Comparison of ENCODE assay signal across 13 cellular contexts in the genomic region with DNA sequence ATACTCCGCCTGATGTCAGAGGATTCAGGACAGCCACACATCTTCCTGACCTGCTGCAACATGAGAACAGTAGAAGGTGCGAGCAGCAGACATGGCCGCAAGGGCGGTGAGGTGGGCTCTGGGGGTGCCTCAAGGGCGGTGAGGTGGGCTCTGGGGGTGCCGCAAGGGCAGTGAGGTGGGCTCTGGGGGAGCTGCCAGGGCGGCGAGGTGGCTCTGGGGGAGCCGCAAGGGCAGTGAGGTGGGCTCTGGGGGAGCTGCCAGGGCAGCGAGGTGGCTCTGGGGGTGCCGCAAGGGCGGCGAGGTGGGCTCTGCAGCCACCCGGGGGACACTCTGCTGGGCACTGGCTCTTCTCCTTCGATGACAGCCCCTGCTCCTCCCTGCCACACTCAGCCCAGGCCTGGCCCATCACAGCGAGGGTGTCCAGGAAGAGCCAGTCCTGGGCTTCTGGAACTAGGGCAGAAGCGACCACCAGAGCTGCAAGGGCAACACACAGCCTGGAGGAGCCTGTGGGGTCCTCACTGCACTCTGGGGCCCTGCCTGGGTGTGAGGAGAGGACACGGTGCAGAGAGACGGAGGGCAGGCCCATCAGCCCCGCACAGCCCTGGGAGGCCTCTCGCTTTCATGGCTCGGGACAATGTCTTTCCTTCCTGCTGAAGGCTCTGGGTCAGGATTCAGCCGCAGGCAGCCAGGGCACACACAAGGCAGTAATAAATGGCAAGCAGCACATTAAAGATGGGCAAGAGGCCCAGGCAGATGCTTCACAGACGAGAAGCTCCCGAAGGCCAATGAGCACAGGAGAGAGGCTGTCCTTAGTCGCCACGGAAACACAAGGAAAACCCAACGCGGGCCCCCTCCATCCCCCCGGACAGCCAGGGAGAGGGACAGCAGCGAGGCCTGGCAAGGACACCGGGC. TPM values are rescaled to one million over a fixed set of nuclear protein-coding genes. Genes with fewer than 3 reads are reported as not detected.
A peak's percentile ranks its signal among the peaks of the same experiment; 100 is the strongest.
DNase-seq lines count a peak whose midpoint lies in the region; ATAC-seq and TF ChIP-seq lines count a peak whose summit lies in the region.
"Had no signal": no experiment of that assay in that cellular context is flagged by ENCODE, and none has a peak within 500 bp of the region (broad histone marks: within the 10 kb centered on the region; RNA-seq: fewer than 3 reads in every experiment).

No MANE protein-coding gene starts in this region.

- H3K4me1 ChIP-seq in RWPE2 (ENCODE audit: insufficient read depth, poor library complexity, severe bottlenecking), result no peaks in the 10 kb centered on the region
- peaks cover 9% of the 10 kb centered on the region for H3K4me1 ChIP-seq in stomach smooth muscle (ENCODE audit: control insufficient read depth, insufficient read depth, low read length)

- no peak for ATAC-seq in activated naive CD4-positive, alpha-beta T cell treated with anti-CD3 and anti-CD28 coated beads, Interleukin-2, amount 50 U/mL, for 72 hours
- peak; percentile 21; the same call in 1 of the 3 replicates for ATAC-seq in RWPE2 (ENCODE audit: low read depth)
- ATAC-seq: activated CD8-positive, alpha-beta T cell treated with anti-CD3 and anti-CD28 coated beads, Interleukin-2, amount 10 ng/mL, durations not matched to agents 7 days and 5 days had no signal

- peak overlapping the region in 1 of 2 donors; percentile 6 for H3K9ac ChIP-seq in stomach smooth muscle (ENCODE audit: low read length in 2 of 2)

- H3K27me3 ChIP-seq in RWPE2 (ENCODE audit: insufficient read depth, poor library complexity, severe bottlenecking) (peaks cover 9% of the 10 kb centered on the region), stomach smooth muscle (ENCODE audit: control insufficient read depth in 1 of 2, insufficient read depth in 2 of 2, low read length in 2 of 2) (no peaks in the 10 kb centered on the region)
- H3K27me3 ChIP-seq: tibial nerve had no signal

- H3K27ac Mint-ChIP-seq in activated naive CD4-positive, alpha-beta T cell treated with anti-CD3 and anti-CD28 coated beads, Interleukin-2, amount 50 U/mL, for 72 hours, result peak overlapping the region; percentile 72 to 77
- H3K27ac Mint-ChIP-seq: activated CD8-positive, alpha-beta T cell treated with anti-CD3 and anti-CD28 coated beads, Interleukin-2, amount 10 ng/mL, durations not matched to agents 7 days and 5 days; activated naive CD8-positive, alpha-beta T cell treated with anti-CD3 and anti-CD28 coated beads, Interleukin-2, amount 10 ng/mL, durations not matched to agents 7 days and 5 days; T-helper 2 cell treated with Interferon-gamma antibody and Interleukin-4, amounts not matched to agents 5 μg/mL and 100 μg/mL, for 36 hours had no signal

- H3K27ac ChIP-seq in RWPE2 (ENCODE audit: poor library complexity, severe bottlenecking), result no peak overlapping the region
- H3K27ac ChIP-seq in stomach smooth muscle (ENCODE audit: low read length), result no peak overlapping the region
- H3K27ac ChIP-seq: tibial nerve had no signal

- H3K4me3 ChIP-seq in RWPE2 (ENCODE audit: severe bottlenecking) (no peak overlapping the region), stomach smooth muscle (ENCODE audit: low read length in 2 of 2) (peak overlapping the region; percentile 23 to 35)
- H3K4me3 ChIP-seq: tibial nerve had no signal

- H3K9me3 Mint-ChIP-seq in activated naive CD4-positive, alpha-beta T cell treated with anti-CD3 and anti-CD28 coated beads, Interleukin-2, amount 50 U/mL, for 72 hours, result peaks cover 5 to 11% of the 10 kb centered on the region in 2 donors

- H3K36me3 ChIP-seq in RWPE2 (ENCODE audit: low read depth), result no peaks in the 10 kb centered on the region
- no peaks in the 10 kb centered on the region for H3K36me3 ChIP-seq in stomach smooth muscle (ENCODE audit: control insufficient read depth in 2 of 2, insufficient read depth in 2 of 2, low read length in 2 of 2)
- H3K36me3 ChIP-seq: tibial nerve had no signal

- TF ChIP-seq CTCF in RWPE2 (IDR thresholded peaks at IDR 0.05; ENCODE audit: poor library complexity, severe bottlenecking), result no peak

- no peaks in the 10 kb centered on the region for H3K36me3 Mint-ChIP-seq in activated naive CD4-positive, alpha-beta T cell treated with anti-CD3 and anti-CD28 coated beads, Interleukin-2, amount 50 U/mL, for 72 hours
- H3K36me3 Mint-ChIP-seq: activated naive CD8-positive, alpha-beta T cell treated with anti-CD3 and anti-CD28 coated beads, Interleukin-2, amount 10 ng/mL, durations not matched to agents 7 days and 5 days had no signal

- H3K9me3 ChIP-seq in RWPE2 (ENCODE audit: severe bottlenecking), result no peaks in the 10 kb centered on the region
- H3K9me3 ChIP-seq in stomach smooth muscle (ENCODE audit: control insufficient read depth in 2 of 2, low read length in 2 of 2), result no peaks in the 10 kb centered on the region
- H3K9me3 ChIP-seq: tibial nerve had no signal

- DNase-seq in activated naive CD4-positive, alpha-beta T cell treated with anti-CD3 and anti-CD28 coated beads, Interleukin-2, amount 50 U/mL, for 72 hours (ENCODE audit: low spot score in 2 of 2), result no peak
- DNase-seq in activated naive CD4-positive, alpha-beta T cell treated with anti-CD3 and anti-CD28 coated beads, Interleukin-2, amount 50 U/mL, for 16 hours, result no peak
- DNase-seq in RWPE2 (ENCODE audit: low spot score) (no peak), foreskin melanocyte (peak; percentile 9), dermis blood vessel endothelial cell (no peak), OCI-M1 (lab: John Stamatoyannopoulos, UW) (no peak)
- DNase-seq in effector CD4-positive, alpha-beta T cell, result no peak
- DNase-seq: activated CD8-positive, alpha-beta T cell treated with anti-CD3 and anti-CD28 coated beads, Interleukin-2, amount 10 ng/mL, durations not matched to agents 7 days and 5 days; activated naive CD8-positive, alpha-beta T cell treated with anti-CD3 and anti-CD28 coated beads, Interleukin-2, amount 10 ng/mL, durations not matched to agents 7 days and 5 days; NCI-H1694 had no signal

RNA-seq across cellular contexts. Expression of gene STK32C, which starts 42.5 kb away (rescaled TPM):
- total RNA-seq in activated naive CD4-positive, alpha-beta T cell treated with anti-CD3 and anti-CD28 coated beads, Interleukin-2, amount 50 U/mL, for 72 hours, result 10 to 100 TPM; 14.5 to 25.5 TPM
- total RNA-seq in dermis blood vessel endothelial cell, result 6.1 and 8.8 TPM in 2 replicates
